ENCODE assay signal across 26 cellular contexts in genomic region chr6:155384343-155384742, GRCh38.
"Had no signal": no experiment of that assay in that cellular context is flagged by ENCODE, and none has a peak within 500 bp of the region (broad histone marks: within the 10 kb centered on the region; RNA-seq: fewer than 3 reads in every experiment).

No MANE protein-coding gene starts in this region.

- DNase-seq: activated B cell treated with CpG ODN at 0.5 μM for 24 hours; activated CD4-positive, alpha-beta memory T cell treated with anti-CD3 and anti-CD28 coated beads for 36 hours; activated CD4-positive, alpha-beta T cell treated with anti-CD3 and anti-CD28 coated beads, Interleukin-2, amount 10 ng/mL, durations not matched to agents 24 days and 14 days; activated CD8-positive, alpha-beta memory T cell treated with anti-CD3 and anti-CD28 coated beads, Interleukin-2, amount 10 ng/mL, durations not matched to agents 7 days and 5 days; activated CD8-positive, alpha-beta memory T cell treated with anti-CD3 and anti-CD28 coated beads, Interleukin-2, amount 50 U/mL, for 4 hours; activated CD8-positive, alpha-beta T cell treated with anti-CD3 and anti-CD28 coated beads, Interleukin-2, amount 10 ng/mL, durations not matched to agents 7 days and 5 days; activated effector memory CD4-positive, alpha-beta T cell treated with anti-CD3 and anti-CD28 coated beads, Interleukin-2, amount 50 U/mL, for 16 hours; activated naive CD4-positive, alpha-beta T cell; activated naive CD4-positive, alpha-beta T cell treated with anti-CD3 and anti-CD28 coated beads, Interleukin-2, amount 10 ng/mL, durations not matched to agents 7 days and 5 days; activated T-cell treated with anti-CD3 and anti-CD28 coated beads, Interleukin-2, amount 50 U/mL, for 1 hour; activated T-cell treated with anti-CD3 and anti-CD28 coated beads, Interleukin-2, amount 50 U/mL, for 48 hours; amniotic stem cell; anterior cingulate cortex; caudate nucleus; cortex of kidney; dermis blood vessel endothelial cell; effector CD4-positive, alpha-beta T cell; effector memory CD8-positive, alpha-beta T cell; erythroblast; foreskin keratinocyte; gastrocnemius medialis; heart right ventricle; T-helper 17 cell; T1000; WERI-Rb-1 had no signal

- ATAC-seq: activated CD4-positive, CD25-positive, alpha-beta regulatory T cell treated with anti-CD3 and anti-CD28 coated beads, Interleukin-2, amount 50 U/mL, for 24 hours; activated CD8-positive, alpha-beta memory T cell treated with anti-CD3 and anti-CD28 coated beads, Interleukin-2, amount 10 ng/mL, durations not matched to agents 7 days and 5 days; activated CD8-positive, alpha-beta T cell treated with anti-CD3 and anti-CD28 coated beads, Interleukin-2, amount 10 ng/mL, durations not matched to agents 7 days and 5 days; effector memory CD8-positive, alpha-beta T cell; gastrocnemius medialis; heart right ventricle; T-helper 17 cell had no signal
